Comparison of ENCODE assay signal across 8 cellular contexts in the genomic region with DNA sequence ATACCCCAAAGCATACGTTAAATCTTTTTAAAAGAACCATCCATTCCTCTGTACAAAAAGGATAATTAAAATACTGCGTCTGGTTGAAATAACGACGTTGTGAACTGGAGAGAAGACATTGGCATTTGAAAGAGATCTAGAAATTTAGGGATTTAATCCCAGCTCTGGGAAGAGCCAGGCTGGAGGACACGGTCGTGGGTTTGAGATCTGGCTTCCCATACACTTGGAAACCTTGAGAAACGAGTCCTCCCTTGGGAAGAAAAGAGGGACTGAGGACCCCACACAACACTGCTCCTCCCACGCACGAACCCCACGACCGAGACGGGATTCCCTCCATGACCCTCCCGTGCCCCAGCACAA. TPM values are rescaled to one million over a fixed set of nuclear protein-coding genes. Genes with fewer than 3 reads are reported as not detected.
A peak's percentile ranks its signal among the peaks of the same experiment; 100 is the strongest.
DNase-seq lines count a peak whose midpoint lies in the region; ATAC-seq and TF ChIP-seq lines count a peak whose summit lies in the region.

No MANE protein-coding gene starts in this region.

- H3K4me3 ChIP-seq in body of pancreas (peak overlapping the region; percentile 60 to 99), upper lobe of left lung (peak overlapping the region; percentile 68 to 86 (median 84))

- H3K9me3 ChIP-seq in body of pancreas: no peaks in the 10 kb centered on the region
- H3K9me3 ChIP-seq in upper lobe of left lung: no peaks in the 10 kb centered on the region

- no peak overlapping the region for H3K27ac Mint-ChIP-seq in activated naive CD4-positive, alpha-beta T cell treated with anti-CD3 and anti-CD28 coated beads, Interleukin-2, amount 10 ng/mL, durations not matched to agents 7 days and 5 days
- H3K27ac Mint-ChIP-seq in memory B cell: peak overlapping the region; percentile 70

- H3K36me3 Mint-ChIP-seq in activated naive CD4-positive, alpha-beta T cell treated with anti-CD3 and anti-CD28 coated beads, Interleukin-2, amount 10 ng/mL, durations not matched to agents 7 days and 5 days: peaks cover 5% of the 10 kb centered on the region
- H3K36me3 Mint-ChIP-seq in memory B cell: no peaks in the 10 kb centered on the region

- no peaks in the 10 kb centered on the region for H3K27me3 ChIP-seq in body of pancreas
- H3K27me3 ChIP-seq in upper lobe of left lung: no peaks in the 10 kb centered on the region

- peak overlapping the region; percentile 85 for H3K4me3 Mint-ChIP-seq in activated naive CD4-positive, alpha-beta T cell treated with anti-CD3 and anti-CD28 coated beads, Interleukin-2, amount 10 ng/mL, durations not matched to agents 7 days and 5 days
- H3K4me3 Mint-ChIP-seq in memory B cell: peak overlapping the region; percentile 96

- H3K4me1 ChIP-seq in body of pancreas (peaks cover 16% of the 10 kb centered on the region), upper lobe of left lung (peaks cover 6 to 27% (median 18%) of the 10 kb centered on the region in 4 donors)

- no peak for ATAC-seq in body of pancreas
- ATAC-seq in memory B cell (ENCODE audit: low read depth): no peak
- ATAC-seq in upper lobe of left lung (ENCODE audit: low FRiP score in 2 of 2): no peak
- no peak for ATAC-seq in HG03342 (IDR thresholded peaks at IDR 0.05; ENCODE audit: unreplicated experiment)
- ATAC-seq in HG02798 (IDR thresholded peaks at IDR 0.05; ENCODE audit: poor library complexity, unreplicated experiment): no peak

- H3K9me3 Mint-ChIP-seq in activated naive CD4-positive, alpha-beta T cell treated with anti-CD3 and anti-CD28 coated beads, Interleukin-2, amount 10 ng/mL, durations not matched to agents 7 days and 5 days: peaks cover 5% of the 10 kb centered on the region
- no peaks in the 10 kb centered on the region for H3K9me3 Mint-ChIP-seq in memory B cell

- H3K36me3 ChIP-seq in body of pancreas (replicated peaks in 1 of 2; ENCODE audit: insufficient read depth in 1 of 2, low read depth in 2 of 2): no peaks in the 10 kb centered on the region
- H3K36me3 ChIP-seq in upper lobe of left lung: no peaks in the 10 kb centered on the region

- 0 to 2% methylated on average over 12 to 13 of the region's 13 CpGs for WGBS in body of pancreas, 2 donors
- WGBS in upper lobe of left lung, 2 donors: 2 to 4% methylated on average over 7 to 13 of the region's 13 CpGs

- H3K27me3 Mint-ChIP-seq in activated naive CD4-positive, alpha-beta T cell treated with anti-CD3 and anti-CD28 coated beads, Interleukin-2, amount 10 ng/mL, durations not matched to agents 7 days and 5 days: peaks cover 4% of the 10 kb centered on the region
- no peaks in the 10 kb centered on the region for H3K27me3 Mint-ChIP-seq in memory B cell

- CTCF ChIA-PET in activated naive CD4-positive, alpha-beta T cell treated with anti-CD3 and anti-CD28 coated beads, Interleukin-2, amount 10 ng/mL, durations not matched to agents 7 days and 5 days (lab: Charles Lee): no interaction called here

- DNase-seq in activated naive CD4-positive, alpha-beta T cell treated with anti-CD3 and anti-CD28 coated beads, Interleukin-2, amount 10 ng/mL, durations not matched to agents 7 days and 5 days: no peak
- no peak for DNase-seq in activated naive CD4-positive, alpha-beta T cell treated with Interleukin-2 at 50 U/mL for 16 hours
- DNase-seq in body of pancreas: no peak
- DNase-seq in memory B cell (ENCODE audit: low spot score in 2 of 2): no peak
- no peak for DNase-seq in upper lobe of left lung
- no peak for DNase-seq in cerebellar cortex (ENCODE audit: low spot score)

- H3K27ac ChIP-seq in body of pancreas (peak overlapping the region; percentile 58 to 70 (median 61)), upper lobe of left lung (peak overlapping the region; percentile 65 to 84 (median 78))

- H3K4me1 Mint-ChIP-seq in activated naive CD4-positive, alpha-beta T cell treated with anti-CD3 and anti-CD28 coated beads, Interleukin-2, amount 10 ng/mL, durations not matched to agents 7 days and 5 days: peaks cover 30% of the 10 kb centered on the region
- H3K4me1 Mint-ChIP-seq in memory B cell: peaks cover 25% of the 10 kb centered on the region

- TF ChIP-seq CTCF in body of pancreas (IDR thresholded peaks at IDR 0.05) (no peak), upper lobe of left lung (IDR thresholded peaks at IDR 0.05) (no peak)

- intact Hi-C loops in body of pancreas (cut with DNase I): no loop called here

- TF ChIP-seq POLR2A in body of pancreas (IDR thresholded peaks at IDR 0.05) (no peak), upper lobe of left lung (IDR thresholded peaks at IDR 0.05) (no peak)

- TF ChIP-seq EP300 in upper lobe of left lung (IDR thresholded peaks at IDR 0.05): no peak

RNA-seq across cellular contexts. Expression of gene ZNF709, which starts 0.6 kb away (rescaled TPM):
- total RNA-seq in body of pancreas (1 to 10 TPM; 2.3 to 3.1 TPM), upper lobe of left lung (10 to 100 TPM in 1 of 6 donors, 1 to 10 TPM in 5; 1.9 to 11.2 (median 2.5) TPM)

RNA-seq across cellular contexts. Expression of gene ZNF443, which starts 43.2 kb away (rescaled TPM):
- total RNA-seq in body of pancreas (1 to 10 TPM; 3.6 to 5.2 TPM), upper lobe of left lung (1 to 10 TPM; 2.7 to 9.4 (median 4.2) TPM)
